36 cellular contexts compared by ENCODE assay signal in the genomic region with DNA sequence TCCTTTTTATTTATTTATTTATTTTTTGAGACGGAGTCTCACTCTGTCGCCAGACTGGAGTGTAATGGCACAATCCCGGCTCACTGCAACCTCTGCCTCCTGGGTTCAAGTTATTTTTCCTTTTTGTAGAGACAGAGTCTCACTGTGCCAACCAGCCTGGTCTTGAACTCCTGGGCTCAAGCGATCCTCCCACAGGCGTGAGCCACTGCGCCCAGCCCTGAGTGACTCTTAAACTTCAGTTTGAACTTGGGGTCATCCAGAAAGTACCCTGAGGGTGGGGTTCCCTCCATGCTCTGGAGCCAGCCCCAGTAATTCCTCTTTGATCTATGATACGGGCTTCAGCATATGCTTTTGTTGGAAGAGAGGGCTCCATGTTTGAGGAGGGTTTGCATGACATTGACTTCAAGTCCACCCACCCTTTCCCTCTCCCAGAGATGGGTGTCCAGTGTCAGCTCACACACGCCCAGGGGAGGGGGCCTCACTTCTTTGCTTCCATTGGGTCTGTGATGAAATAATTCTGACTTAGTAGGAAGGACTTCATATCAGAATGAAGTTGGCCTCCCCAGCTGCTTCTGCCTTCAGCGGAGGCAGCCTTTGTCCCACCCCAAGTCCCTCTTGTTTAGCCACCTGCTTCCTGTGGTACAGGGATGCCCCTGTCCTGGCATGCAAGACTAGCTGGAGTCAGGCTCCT. TPM values are rescaled to one million over a fixed set of nuclear protein-coding genes. Genes with fewer than 3 reads are reported as not detected.
"Had no signal": no experiment of that assay in that cellular context is flagged by ENCODE, and none has a peak within 500 bp of the region (broad histone marks: within the 10 kb centered on the region; RNA-seq: fewer than 3 reads in every experiment).

No MANE protein-coding gene starts in this region.

- H3K36me3 ChIP-seq: MG63 had no signal

- H3K9me3 ChIP-seq: MG63 had no signal

- H3K4me3 ChIP-seq: MG63 had no signal

- H3K27me3 ChIP-seq: MG63 had no signal

- DNase-seq: Karpas-422, Kasumi-1, MG63, MM.1S, MV-4-11, NCI-H1048, NCI-H1092, NCI-H1092 treated with DMSO at 0.1 percent for 48 hours, NCI-H1105, NCI-H1105 treated with DMSO at 0.1 percent for 48 hours, NCI-H1417, NCI-H1417 treated with DMSO at 0.1 percent for 48 hours, NCI-H1436, NCI-H1436 treated with DMSO at 0.1 percent for 48 hours, NCI-H146, NCI-H1694, NCI-H1694 treated with DMSO at 0.1 percent for 48 hours, NCI-H187, NCI-H187 treated with DMSO at 0.1 percent for 48 hours, NCI-H1930, NCI-H2029, NCI-H2029 treated with DMSO at 0.1 percent for 48 hours, NCI-H2081, NCI-H2081 treated with DMSO at 0.1 percent for 48 hours, NCI-H2107, NCI-H2171, NCI-H2171 treated with DMSO at 0.1 percent for 48 hours, NCI-H2227 treated with DMSO at 0.1 percent for 48 hours, NCI-H226, NCI-H345, NCI-H446, NCI-H446 treated with DMSO at 0.1 percent for 48 hours, NCI-H510A, NCI-H510A treated with DMSO at 0.1 percent for 48 hours had no signal

RNA-seq across cellular contexts. Expression of a gene that starts 11.9 kb away (rescaled TPM):
- total RNA-seq: LHCN-M2, MCF 10A had no signal
